Comparison of ENCODE assay signal across 25 cellular contexts in genomic region chr13:39712626-39713025, GRCh38.
"Had no signal": no experiment of that assay in that cellular context is flagged by ENCODE, and none has a peak within 500 bp of the region (broad histone marks: within the 10 kb centered on the region; RNA-seq: fewer than 3 reads in every experiment).

No MANE protein-coding gene starts in this region.

- DNase-seq: activated CD4-positive, alpha-beta memory T cell treated with anti-CD3 and anti-CD28 coated beads for 36 hours; activated CD4-positive, alpha-beta T cell treated with anti-CD3 and anti-CD28 coated beads, Interleukin-2, amount 10 ng/mL, durations not matched to agents 7 days and 5 days; activated CD4-positive, CD25-positive, alpha-beta regulatory T cell; activated CD8-positive, alpha-beta memory T cell treated with anti-CD3 and anti-CD28 coated beads for 24 hours; activated effector memory CD4-positive, alpha-beta T cell treated with anti-CD3 and anti-CD28 coated beads, Interleukin-2, amount 50 U/mL, for 16 hours; activated naive CD4-positive, alpha-beta T cell treated with Interleukin-2 at 50 U/mL for 16 hours; activated naive CD8-positive, alpha-beta T cell treated with anti-CD3 and anti-CD28 coated beads, Interleukin-2, amount 50 U/mL, for 24 hours; activated T-cell treated with anti-CD3 and anti-CD28 coated beads, Interleukin-2, amount 50 U/mL, for 4 hours; amniotic stem cell; body of pancreas; MG63; NCI-H1105; NCI-H1436; NCI-H1694 treated with DMSO at 0.1 percent for 48 hours; NCI-H2029 treated with DMSO at 0.1 percent for 48 hours; NCI-H345; NCI-H510A; SIG-M5; T-cell had no signal

- H3K27ac ChIP-seq: ascending aorta, body of pancreas, cardiac muscle cell, KMS-11, VCaP had no signal

- H3K9me3 ChIP-seq: body of pancreas had no signal

- H3K9ac ChIP-seq: KMS-11 had no signal

- H3K36me3 ChIP-seq: cardiac muscle cell had no signal

- H3K27me3 ChIP-seq: ascending aorta, body of pancreas, cardiac muscle cell, MG63 had no signal

- ATAC-seq: activated naive CD4-positive, alpha-beta T cell treated with anti-CD3 and anti-CD28 coated beads, Interleukin-2, amount 50 U/mL, for 72 hours; activated naive CD8-positive, alpha-beta T cell treated with anti-CD3 and anti-CD28 coated beads, Interleukin-2, amount 50 U/mL, for 24 hours; activated T-cell treated with anti-CD3 and anti-CD28 coated beads, Interleukin-2, amount 50 U/mL, for 4 hours; body of pancreas; T-cell had no signal

- H3K4me1 ChIP-seq: ascending aorta, body of pancreas had no signal

- H3K4me3 ChIP-seq: ascending aorta, body of pancreas, cardiac muscle cell, MG63 had no signal

- H3K4me2 ChIP-seq: KMS-11 had no signal

- FAIRE-seq: RCC 7860 had no signal
